Comparison of ENCODE assay signal across 19 cellular contexts in the genomic region with DNA sequence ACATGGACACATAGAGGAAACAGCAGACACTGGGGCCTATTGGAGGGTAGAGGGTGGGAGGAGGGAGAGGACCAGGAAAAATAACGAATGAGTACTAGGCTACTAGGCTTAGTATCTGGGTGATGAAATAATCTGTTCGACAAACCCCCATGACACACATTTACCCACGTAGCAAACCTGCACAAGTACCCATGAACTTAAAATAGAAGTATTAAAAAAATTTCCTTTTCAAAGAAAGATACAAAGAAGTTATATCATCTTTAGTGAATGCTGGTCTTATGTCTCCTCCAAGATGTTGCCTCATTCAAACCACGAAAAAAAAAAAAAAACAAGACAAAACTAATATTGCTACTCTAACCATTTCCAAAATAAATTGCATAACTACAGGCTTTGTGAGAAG. TPM values are rescaled to one million over a fixed set of nuclear protein-coding genes. Genes with fewer than 3 reads are reported as not detected.
DNase-seq lines count a peak whose midpoint lies in the region; ATAC-seq, FAIRE-seq and TF ChIP-seq lines count a peak whose summit lies in the region.
"Had no signal": no experiment of that assay in that cellular context is flagged by ENCODE, and none has a peak within 500 bp of the region (broad histone marks: within the 10 kb centered on the region; RNA-seq: fewer than 3 reads in every experiment).

No MANE protein-coding gene starts in this region.

- dilution Hi-C loops in mammary epithelial cell (cut with HindIII; ENCODE audit: low sequenced_read_pairs) = no loop called here

- no peak overlapping the region for H3K4me2 ChIP-seq in mammary epithelial cell (ENCODE audit: insufficient read depth, low read depth, low read length)

- H4K20me1 ChIP-seq in mammary epithelial cell (ENCODE audit: insufficient read depth, low read length) = no peaks in the 10 kb centered on the region

- H3K4me1 ChIP-seq in mammary epithelial cell (ENCODE audit: insufficient read depth, low read length) (no peaks in the 10 kb centered on the region), breast epithelium (no peaks in the 10 kb centered on the region), RWPE2 (ENCODE audit: insufficient read depth, poor library complexity, severe bottlenecking) (peaks cover 19% of the 10 kb centered on the region), small intestine (ENCODE audit: control insufficient read depth in 2 of 2, insufficient read depth in 1 of 2, low read depth in 1 of 2, low read length in 1 of 2) (peaks cover 0 to 4% of the 10 kb centered on the region in 2 donors)
- H3K4me1 ChIP-seq: psoas muscle, testis had no signal

- no peak for TF ChIP-seq CTCF in mammary epithelial cell (conservative IDR thresholded peaks at IDR 0.05 in 1 of 2, IDR thresholded peaks at IDR 0.05 in 1 of 2; ENCODE audit: extremely low read depth in 1 of 2, insufficient read depth in 1 of 2, low read depth in 1 of 2, low read length in 2 of 2)
- no peak for TF ChIP-seq CTCF in breast epithelium (IDR thresholded peaks at IDR 0.05)
- no peak for TF ChIP-seq CTCF in RWPE2 (IDR thresholded peaks at IDR 0.05; ENCODE audit: poor library complexity, severe bottlenecking)
- TF ChIP-seq CTCF in fibroblast of mammary gland (conservative IDR thresholded peaks at IDR 0.05; ENCODE audit: control insufficient read depth, insufficient read depth, low read depth, low read length) = no peak

- H2AFZ ChIP-seq in mammary epithelial cell (ENCODE audit: low read depth, low read length) = no peak overlapping the region

- H3K9ac ChIP-seq in mammary epithelial cell (ENCODE audit: insufficient read depth, low read length) = no peak overlapping the region

- in situ Hi-C loops in mammary epithelial cell (cut with MboI; ENCODE audit: low sequenced_read_pairs in 2 of 2) = no loop called here

- TF ChIP-seq POLR2A in breast epithelium (IDR thresholded peaks at IDR 0.05) = no peak

- WGBS in mammary epithelial cell (ENCODE audit: low coverage, missing lambda C conversion rate) = 18% methylated on average over 4 of the region's 4 CpGs
- 78 to 83% (median 83%) methylated on average over 4 of the region's 4 CpGs for WGBS in small intestine, 3 donors

- DNase-seq in mammary epithelial cell (peak; percentile 54), breast epithelium (ENCODE audit: low spot score in 2 of 2) (no peak), RWPE2 (ENCODE audit: low spot score) (no peak), fibroblast of mammary gland (ENCODE audit: low read depth) (peak; percentile 68), skeletal muscle cell (ENCODE audit: low read depth) (peak; percentile 45), HuH-7.5 (ENCODE audit: low spot score) (no peak), small intestine (no peak)
- DNase-seq: 8988T; activated CD4-positive, CD25-positive, alpha-beta regulatory T cell; activated CD8-positive, alpha-beta memory T cell treated with anti-CD3 and anti-CD28 coated beads, Interleukin-2, amount 10 ng/mL, durations not matched to agents 7 days and 5 days; caudate nucleus; KBM-7; NCI-H1694 treated with DMSO at 0.1 percent for 48 hours; NCI-H69; Peyer's patch; psoas muscle; stimulated activated CD4-positive, alpha-beta T cell treated with anti-CD3 and anti-CD28 coated beads, Interleukin-1b, Interleukin-23, amount 100 ng/mL, for 48 hours; testis had no signal

- FAIRE-seq in small intestine (lab: Jason Lieb, UNC) = no peak

- H3K27me3 ChIP-seq in mammary epithelial cell (ENCODE audit: insufficient read depth, low read length) = no peaks in the 10 kb centered on the region
- no peaks in the 10 kb centered on the region for H3K27me3 ChIP-seq in breast epithelium
- no peaks in the 10 kb centered on the region for H3K27me3 ChIP-seq in RWPE2 (ENCODE audit: insufficient read depth, poor library complexity, severe bottlenecking)
- no peaks in the 10 kb centered on the region for H3K27me3 ChIP-seq in small intestine (ENCODE audit: control insufficient read depth in 2 of 2, insufficient read depth in 2 of 2, low read length in 2 of 2)
- H3K27me3 ChIP-seq: Peyer's patch, testis had no signal

- BruUV-seq in mammary epithelial cell (replicated peaks; lab: Mats Ljungman, UMichigan) = no TSS peak

- CTCF ChIA-PET in mammary epithelial cell (lab: Charles Lee; ENCODE audit: low non-redundant PET) = no interaction called here

- H3K4me3 ChIP-seq in mammary epithelial cell (replicated peaks in 1 of 3; ENCODE audit: insufficient read depth in 1 of 3, low read depth in 2 of 3, low read length in 3 of 3) = no peak overlapping the region
- no peak overlapping the region for H3K4me3 ChIP-seq in breast epithelium
- no peak overlapping the region for H3K4me3 ChIP-seq in RWPE2 (ENCODE audit: severe bottlenecking)
- H3K4me3 ChIP-seq in fibroblast of mammary gland (ENCODE audit: control insufficient read depth, low read depth, low read length) = no peak overlapping the region
- H3K4me3 ChIP-seq in skeletal muscle cell (ENCODE audit: low read depth, low read length) = no peak overlapping the region
- H3K4me3 ChIP-seq in small intestine (ENCODE audit: low read depth in 1 of 2, low read length in 2 of 2) = no peak overlapping the region
- H3K4me3 ChIP-seq: Peyer's patch, psoas muscle, testis had no signal

- H3K79me2 ChIP-seq in mammary epithelial cell (ENCODE audit: insufficient read depth, low read length) = peaks cover 66% of the 10 kb centered on the region

- intact Hi-C loops in mammary epithelial cell (cut with micrococcal nuclease) (no loop called here), breast epithelium (cut with DNase I; ENCODE audit: low total_unique reads) (no loop called here)

- ATAC-seq in RWPE2 (ENCODE audit: low read depth) (no peak), GM19397 (IDR thresholded peaks at IDR 0.05; ENCODE audit: unreplicated experiment) (no peak)
- ATAC-seq: activated CD8-positive, alpha-beta memory T cell treated with anti-CD3 and anti-CD28 coated beads, Interleukin-2, amount 10 ng/mL, durations not matched to agents 7 days and 5 days had no signal

- H3K27ac ChIP-seq in mammary epithelial cell (ENCODE audit: insufficient read depth, low read depth, low read length) (no peak overlapping the region), breast epithelium (peak overlapping the region in 1 of 2 donors; percentile 61), RWPE2 (ENCODE audit: poor library complexity, severe bottlenecking) (peak overlapping the region; percentile 30), small intestine (ENCODE audit: low read depth in 1 of 2, low read length in 1 of 2) (no peak overlapping the region)
- H3K27ac ChIP-seq: Peyer's patch, psoas muscle, testis had no signal

- peaks cover 3% of the 10 kb centered on the region for H3K36me3 ChIP-seq in mammary epithelial cell (ENCODE audit: insufficient read depth, low read length)
- H3K36me3 ChIP-seq in breast epithelium = no peaks in the 10 kb centered on the region
- H3K36me3 ChIP-seq in RWPE2 (ENCODE audit: low read depth) = peaks cover 13% of the 10 kb centered on the region; the same call in 1 of the 2 replicates
- H3K36me3 ChIP-seq in small intestine (ENCODE audit: control insufficient read depth in 2 of 2, insufficient read depth in 2 of 2, low read length in 2 of 2) = no peaks in the 10 kb centered on the region

- H3K9me3 ChIP-seq in mammary epithelial cell (replicated peaks; ENCODE audit: insufficient read depth, low read length) = no peaks in the 10 kb centered on the region
- H3K9me3 ChIP-seq in breast epithelium = no peaks in the 10 kb centered on the region
- no peaks in the 10 kb centered on the region for H3K9me3 ChIP-seq in RWPE2 (ENCODE audit: severe bottlenecking)
- no peaks in the 10 kb centered on the region for H3K9me3 ChIP-seq in small intestine (ENCODE audit: control insufficient read depth, low read depth)
- H3K9me3 ChIP-seq: Peyer's patch, psoas muscle, testis had no signal

RNA-seq across cellular contexts. Expression of a gene that starts 31.7 kb away (rescaled TPM):
- total RNA-seq in mammary epithelial cell = 10 to 100 TPM in 1 of 2 donors, 1 to 10 TPM in 1; 7.5 to 10.3 TPM
- polyA plus RNA-seq in mammary epithelial cell = 2.2 TPM
- polyA minus RNA-seq in mammary epithelial cell = 10.5 TPM
- total RNA-seq in breast epithelium = 10 to 100 TPM; 19.4 to 34.5 (median 24.9) TPM
- 1 to 10 TPM; 5.7 to 7.4 (median 7.1) TPM for polyA plus RNA-seq in small intestine

RNA-seq across cellular contexts. Expression of a gene that starts 32.2 kb away (rescaled TPM):
- total RNA-seq in mammary epithelial cell (10 to 100 TPM; 25.0 to 37.3 TPM), breast epithelium (10 to 100 TPM; 30.6 to 47.2 (median 46.4) TPM)
- polyA plus RNA-seq in mammary epithelial cell (20.6 TPM), small intestine (10 to 100 TPM; 11.4 to 32.3 (median 23.5) TPM)
- polyA minus RNA-seq in mammary epithelial cell = 13.4 TPM

Comparison
In these comparisons a context has a peak if more than half of its experiments do, and no peak if none do; other contexts are left out.
1. DNase-seq: peak in mammary epithelial cell (single experiment), fibroblast of mammary gland (single experiment) and skeletal muscle cell (single experiment); none in breast epithelium (0 of 2), RWPE2 (single experiment), HuH-7.5 (single experiment) and small intestine (single experiment).